In genomic region chr2:64359892-64360657, GRCh38 we compare ENCODE assay signal across 8 cellular contexts.
DNase-seq lines count a peak whose midpoint lies in the region; ATAC-seq and TF ChIP-seq lines count a peak whose summit lies in the region.

No MANE protein-coding gene starts in this region.

- H3K9me3 ChIP-seq in HUES6 (ENCODE audit: control insufficient read depth, insufficient read depth, low read depth, low read length) (no peaks in the 10 kb centered on the region), T-helper 17 cell (ENCODE audit: control insufficient read depth, low read length, poor library complexity, severe bottlenecking) (no peaks in the 10 kb centered on the region)

- no peak overlapping the region for H3K4me3 Mint-ChIP-seq in T-helper 17 cell

- peaks cover under 1% of the 10 kb centered on the region for H3K27me3 ChIP-seq in ACC112 (ENCODE audit: insufficient read depth, low read length)
- H3K27me3 ChIP-seq in HUES6 (ENCODE audit: control insufficient read depth, insufficient read depth, low read length), result peaks cover 4% of the 10 kb centered on the region; the same call in 1 of the 2 replicates
- H3K27me3 ChIP-seq in kidney epithelial cell (ENCODE audit: control insufficient read depth, insufficient read depth, low read length), result no peaks in the 10 kb centered on the region

- H3K4me1 ChIP-seq in ACC112 (ENCODE audit: control insufficient read depth, insufficient read depth, low read length, unreplicated experiment), result peaks cover 19% of the 10 kb centered on the region
- H3K4me1 ChIP-seq in HUES6 (ENCODE audit: control insufficient read depth, insufficient read depth, low read length), result peaks cover 24% of the 10 kb centered on the region

- peaks cover 16% of the 10 kb centered on the region for H3K4me1 Mint-ChIP-seq in T-helper 17 cell

- no peak overlapping the region for H2AFZ ChIP-seq in ACC112 (ENCODE audit: low read length, unreplicated experiment)

- peaks cover 73% of the 10 kb centered on the region for H3K27me3 Mint-ChIP-seq in T-helper 17 cell

- no peak overlapping the region for H3K27ac Mint-ChIP-seq in T-helper 17 cell

- H3K4me3 ChIP-seq in ACC112 (ENCODE audit: low read depth, low read length) (no peak overlapping the region), HUES6 (ENCODE audit: low read depth, low read length) (no peak overlapping the region), kidney epithelial cell (ENCODE audit: low read depth, low read length) (no peak overlapping the region)

- TF ChIP-seq CTCF in kidney epithelial cell (IDR thresholded peaks at IDR 0.05; ENCODE audit: insufficient read depth, low read length, poor library complexity, severe bottlenecking), result peak; percentile 25

- WGBS in adipose tissue, 3 donors, result 26 to 57% (median 49%) methylated on average over 11 of the region's 11 CpGs

- ATAC-seq in GM19463 (IDR thresholded peaks at IDR 0.05; ENCODE audit: unreplicated experiment), result peak; percentile 89
- no peak for ATAC-seq in T-helper 17 cell

- H3K79me2 ChIP-seq in ACC112 (ENCODE audit: control insufficient read depth, insufficient read depth, low read length, unreplicated experiment), result no peaks in the 10 kb centered on the region

- peak overlapping the region; percentile 22 for H3K9ac ChIP-seq in HUES6 (ENCODE audit: low read length)

- DNase-seq in kidney epithelial cell (ENCODE audit: low read depth), result peak; percentile 90
- DNase-seq in stimulated activated CD8-positive, alpha-beta memory T cell treated with anti-CD3 and anti-CD28 coated beads, Interleukin-4, amount 100 ng/mL, for 4 hours (ENCODE audit: low read depth in 2 of 2, low spot score in 1 of 2), result peak; percentile 7 to 30
- DNase-seq in NCI-H1105 treated with DMSO at 0.1 percent for 48 hours (lab: John Stamatoyannopoulos, UW), result no peak
- DNase-seq in T-helper 17 cell, result no peak

- H3K27ac ChIP-seq in ACC112 (ENCODE audit: low read depth, low read length) (peak overlapping the region; percentile 3; the same call in 1 of the 2 replicates), HUES6 (ENCODE audit: low read depth, low read length) (no peak overlapping the region), adipose tissue (ENCODE audit: low read depth, low read length) (peak overlapping the region; percentile 40)

- peaks cover 2% of the 10 kb centered on the region for H3K36me3 Mint-ChIP-seq in T-helper 17 cell (ENCODE audit: low read depth)

- no peaks in the 10 kb centered on the region for H3K36me3 ChIP-seq in ACC112 (ENCODE audit: insufficient read depth, low read length)
- no peaks in the 10 kb centered on the region for H3K36me3 ChIP-seq in HUES6 (ENCODE audit: control insufficient read depth, insufficient read depth, low read length)
- no peaks in the 10 kb centered on the region for H3K36me3 ChIP-seq in kidney epithelial cell (ENCODE audit: control insufficient read depth, insufficient read depth, low read length)

Comparison
In these comparisons a context has a peak if more than half of its experiments do, and no peak if none do; other contexts are left out.
1. DNase-seq: peak in kidney epithelial cell (single experiment) and stimulated activated CD8-positive, alpha-beta memory T cell treated with anti-CD3 and anti-CD28 coated beads, Interleukin-4, amount 100 ng/mL, for 4 hours (2 of 2); none in NCI-H1105 treated with DMSO at 0.1 percent for 48 hours (single experiment) and T-helper 17 cell (0 of 3).